1 cellular context compared by ENCODE assay signal in the genomic region with DNA sequence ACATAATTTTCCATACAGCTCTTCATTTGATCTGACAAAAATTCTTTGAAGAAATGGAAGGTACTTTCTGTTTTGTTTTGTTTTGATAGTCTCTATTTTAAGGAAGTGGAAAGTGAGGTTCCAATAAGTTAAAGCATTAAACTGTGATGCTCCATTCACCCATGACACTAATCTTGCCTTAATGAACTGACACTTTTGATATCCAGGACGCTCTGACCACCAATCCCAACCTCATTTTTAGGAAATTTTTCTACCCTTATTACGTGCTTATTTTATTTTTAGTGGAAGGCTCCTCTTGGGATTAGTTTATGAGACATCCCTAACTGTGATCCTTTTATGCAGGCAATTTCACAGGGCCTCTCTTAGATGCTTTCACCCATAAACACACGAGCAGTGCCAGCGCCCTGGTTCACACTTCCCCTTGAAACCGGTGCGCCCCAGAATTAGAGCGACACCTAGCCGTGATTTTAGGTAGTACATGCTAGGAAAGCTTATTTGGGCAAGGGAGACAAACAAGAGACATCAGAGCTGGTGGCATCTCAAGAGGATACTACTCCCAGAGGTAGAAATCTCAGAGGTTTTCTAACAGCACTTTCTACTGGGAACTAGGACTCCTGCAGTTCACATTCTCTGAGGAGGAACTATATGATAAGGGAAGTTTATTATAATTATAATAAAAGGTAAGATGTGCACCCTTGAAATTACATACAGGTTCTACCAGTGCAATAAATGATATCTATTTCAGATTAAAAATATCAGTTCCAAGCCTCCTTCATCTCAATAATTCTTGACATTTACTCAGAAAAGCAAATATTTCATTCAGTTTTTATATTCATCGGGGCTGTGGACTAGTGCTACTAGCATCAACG.
TF ChIP-seq lines count a peak whose summit lies in the region.

No MANE protein-coding gene starts in this region.

TF ChIP-seq in K562, 482 proteins besides CTCF, POLR2A, EP300 and RAD21 (continued from another document):
- TF ChIP-seq CBX8 (IDR thresholded peaks at IDR 0.05; ENCODE audit: borderline replicate concordance, extremely low read depth, low read depth, low read length, poor library complexity, severe bottlenecking) (no peak), SMARCC2 (IDR thresholded peaks at IDR 0.05; ENCODE audit: low read depth) (no peak), TAF15 (IDR thresholded peaks at IDR 0.05; ENCODE audit: low read depth, low read length) (no peak), SPI1 (IDR thresholded peaks at IDR 0.05; ENCODE audit: borderline replicate concordance, low read depth, low read length) (peak; percentile 79; the same call in 1 of the 2 replicates), SMARCA5 (IDR thresholded peaks at IDR 0.05) (no peak), STAG1 (CRISPR knock-in tag; IDR thresholded peaks at IDR 0.05; ENCODE audit: borderline replicate concordance) (peak; percentile 63; the same call in 1 of the 2 replicates), ZNF124 (CRISPR knock-in tag; IDR thresholded peaks at IDR 0.05) (no peak), POLR2B (IDR thresholded peaks at IDR 0.05; ENCODE audit: low read depth, partially characterized antibody) (no peak), ZNF766 (CRISPR knock-in tag; conservative IDR thresholded peaks at IDR 0.05) (no peak), SREBF2 (CRISPR knock-in tag; IDR thresholded peaks at IDR 0.05) (no peak), KAT2B (IDR thresholded peaks at IDR 0.05; ENCODE audit: low read depth, low read length) (no peak), DMBX1 (CRISPR knock-in tag; IDR thresholded peaks at IDR 0.05; ENCODE audit: borderline replicate concordance) (no peak), ARHGAP35 (IDR thresholded peaks at IDR 0.05; ENCODE audit: partially characterized antibody) (no peak), CXXC5 (CRISPR knock-in tag; IDR thresholded peaks at IDR 0.05) (no peak), ZNF140 (CRISPR knock-in tag; IDR thresholded peaks at IDR 0.05) (no peak), RB1 (IDR thresholded peaks at IDR 0.05; ENCODE audit: low read depth) (peak; percentile 45; the same call in 1 of the 2 replicates)
